Comparison of ENCODE assay signal across 14 cellular contexts in genomic region chr20:47664744-47665143, GRCh38.
DNase-seq lines count a peak whose midpoint lies in the region; ATAC-seq and TF ChIP-seq lines count a peak whose summit lies in the region.
"Had no signal": no experiment of that assay in that cellular context is flagged by ENCODE, and none has a peak within 500 bp of the region (broad histone marks: within the 10 kb centered on the region; RNA-seq: fewer than 3 reads in every experiment).

No MANE protein-coding gene starts in this region.

- POLR2A ChIA-PET in MCF 10A (lab: Yijun Ruan, JAX) = interaction anchor here (0.7 to 1.8 kb wide), 2 partner anchors 12 to 956 kb away, joined by 3 to 7 read pairs; no protein-coding TSS in a partner anchor

- no peak for TF ChIP-seq CTCF in MCF 10A (IDR thresholded peaks at IDR 0.05; ENCODE audit: unreplicated experiment)
- TF ChIP-seq CTCF in breast epithelium (IDR thresholded peaks at IDR 0.05) = no peak
- no peak for TF ChIP-seq CTCF in WERI-Rb-1 (IDR thresholded peaks at IDR 0.05; ENCODE audit: low read depth, low read length)

- no peaks in the 10 kb centered on the region for H3K9me2 ChIP-seq in Karpas-422 (replicated peaks; ENCODE audit: insufficient read depth, low read length)

- no peaks in the 10 kb centered on the region for H3K9me3 ChIP-seq in breast epithelium
- no peaks in the 10 kb centered on the region for H3K9me3 ChIP-seq in WERI-Rb-1 (ENCODE audit: severe bottlenecking)
- H3K9me3 ChIP-seq in Karpas-422 (ENCODE audit: low read length) = no peaks in the 10 kb centered on the region
- H3K9me3 ChIP-seq: HAP-1, SJSA1 had no signal

- H3K4me1 ChIP-seq in breast epithelium (no peaks in the 10 kb centered on the region), Karpas-422 (ENCODE audit: low read length) (no peaks in the 10 kb centered on the region)
- H3K4me1 ChIP-seq: HAP-1, SJSA1 had no signal

- H4K20me1 ChIP-seq in Karpas-422 (ENCODE audit: insufficient read depth, low read depth, low read length) = no peaks in the 10 kb centered on the region; the same call in 1 of the 2 replicates

- H3K27ac ChIP-seq in breast epithelium = no peak overlapping the region
- H3K27ac ChIP-seq in WERI-Rb-1 = peak overlapping the region; percentile 25; the same call in 1 of the 2 replicates
- no peak overlapping the region for H3K27ac ChIP-seq in Karpas-422 (ENCODE audit: low read length)
- H3K27ac ChIP-seq: SJSA1 had no signal

- CTCF ChIA-PET in MCF 10A (lab: Yijun Ruan, JAX) = interaction anchor here (0.6 to 6.7 kb wide), 19 partner anchors 9 to 984 kb away, joined by 3 to 103 read pairs (median 6); no protein-coding TSS in a partner anchor

- ATAC-seq in left lobe of liver = no peak
- ATAC-seq in stimulated activated naive B cell treated with anti-CD40 and anti-IgM and Interleukin-4, amounts not matched to agents 10 μg/mL and 1 μg/mL and 100 μg/mL, for 72 hours (replicated peaks) = no peak

- H2AFZ ChIP-seq in Karpas-422 (ENCODE audit: low read length) = no peak overlapping the region

- H3K9ac ChIP-seq in Karpas-422 (ENCODE audit: low read length) = no peak overlapping the region

- intact Hi-C loops in MCF 10A (cut with micrococcal nuclease) (loop anchor here (1.0 to 5.0 kb wide), 2 partner anchors 468 to 633 kb away; no protein-coding TSS in a partner anchor), breast epithelium (cut with DNase I; ENCODE audit: low total_unique reads) (loop anchor here (10.0 kb wide), 1 partner anchor 960 kb away; no protein-coding TSS in a partner anchor)

- H3K4me2 ChIP-seq in Karpas-422 (ENCODE audit: low read depth, low read length, poor library complexity, severe bottlenecking) = no peak overlapping the region

- H3K4me3 ChIP-seq in breast epithelium = no peak overlapping the region
- no peak overlapping the region for H3K4me3 ChIP-seq in WERI-Rb-1 (ENCODE audit: low read depth, low read length)
- H3K4me3 ChIP-seq in Karpas-422 (ENCODE audit: low read length) = no peak overlapping the region
- H3K4me3 ChIP-seq: HAP-1, SJSA1 had no signal

- no peaks in the 10 kb centered on the region for H3K27me3 Mint-ChIP-seq in MCF 10A (ENCODE audit: insufficient read depth, unreplicated experiment)
- H3K27me3 Mint-ChIP-seq in stimulated activated naive B cell treated with anti-CD40 and anti-IgM and Interleukin-4, amounts not matched to agents 10 μg/mL and 1 μg/mL and 100 μg/mL, for 72 hours = no peaks in the 10 kb centered on the region
- H3K27me3 Mint-ChIP-seq: CD4-positive, alpha-beta memory T cell had no signal

- no peak for TF ChIP-seq POLR2A in breast epithelium (IDR thresholded peaks at IDR 0.05)

- DNase-seq in MCF 10A (ENCODE audit: unreplicated experiment) (no peak), breast epithelium (ENCODE audit: low spot score in 2 of 2) (no peak), WERI-Rb-1 (no peak), left lobe of liver (ENCODE audit: low spot score) (peak; percentile 42), cerebellar cortex (ENCODE audit: low spot score) (no peak), Karpas-422 (no peak), NCI-H2107 (lab: John Stamatoyannopoulos, UW) (no peak)
- no peak for DNase-seq in stimulated activated naive B cell treated with anti-CD40 and anti-IgM and Interleukin-4, amounts not matched to agents 10 μg/mL and 1 μg/mL and 100 μg/mL, for 72 hours
- DNase-seq: CD4-positive, alpha-beta memory T cell; DMS79 treated with DMSO at 0.1 percent for 48 hours; NCI-H187 treated with DMSO at 0.1 percent for 48 hours; NCI-H510A had no signal

- H3K9me3 Mint-ChIP-seq in MCF 10A (ENCODE audit: unreplicated experiment) = no peaks in the 10 kb centered on the region
- H3K9me3 Mint-ChIP-seq in stimulated activated naive B cell treated with anti-CD40 and anti-IgM and Interleukin-4, amounts not matched to agents 10 μg/mL and 1 μg/mL and 100 μg/mL, for 72 hours = no peaks in the 10 kb centered on the region

- peaks cover 14% of the 10 kb centered on the region for H3K4me1 Mint-ChIP-seq in MCF 10A (ENCODE audit: insufficient read depth, unreplicated experiment)
- peaks cover 38 to 48% of the 10 kb centered on the region in 2 donors for H3K4me1 Mint-ChIP-seq in stimulated activated naive B cell treated with anti-CD40 and anti-IgM and Interleukin-4, amounts not matched to agents 10 μg/mL and 1 μg/mL and 100 μg/mL, for 72 hours

- no peak overlapping the region for H3K4me3 Mint-ChIP-seq in MCF 10A (ENCODE audit: unreplicated experiment)
- H3K4me3 Mint-ChIP-seq in stimulated activated naive B cell treated with anti-CD40 and anti-IgM and Interleukin-4, amounts not matched to agents 10 μg/mL and 1 μg/mL and 100 μg/mL, for 72 hours = peak overlapping the region in 1 of 2 donors; percentile 48
- H3K4me3 Mint-ChIP-seq: CD4-positive, alpha-beta memory T cell had no signal

- H3K36me3 ChIP-seq in breast epithelium (no peaks in the 10 kb centered on the region), WERI-Rb-1 (no peaks in the 10 kb centered on the region), Karpas-422 (ENCODE audit: insufficient read depth, low read length) (no peaks in the 10 kb centered on the region)
- H3K36me3 ChIP-seq: HAP-1, SJSA1 had no signal

- no TSS peak for BruUV-seq in MCF 10A (replicated peaks; lab: Mats Ljungman, UMichigan)

- H3K27ac Mint-ChIP-seq in MCF 10A (ENCODE audit: low read depth, unreplicated experiment) = peak overlapping the region; percentile 70
- peak overlapping the region; percentile 89 for H3K27ac Mint-ChIP-seq in stimulated activated naive B cell treated with anti-CD40 and anti-IgM and Interleukin-4, amounts not matched to agents 10 μg/mL and 1 μg/mL and 100 μg/mL, for 72 hours

- H3K36me3 Mint-ChIP-seq in MCF 10A (ENCODE audit: insufficient read depth, unreplicated experiment) = peaks cover 84% of the 10 kb centered on the region
- H3K36me3 Mint-ChIP-seq in stimulated activated naive B cell treated with anti-CD40 and anti-IgM and Interleukin-4, amounts not matched to agents 10 μg/mL and 1 μg/mL and 100 μg/mL, for 72 hours = peaks cover 31 to 57% of the 10 kb centered on the region in 2 donors

- H3K27me3 ChIP-seq in breast epithelium (no peaks in the 10 kb centered on the region), WERI-Rb-1 (ENCODE audit: insufficient read depth, low read depth, severe bottlenecking) (no peaks in the 10 kb centered on the region), Karpas-422 (ENCODE audit: low read length) (no peaks in the 10 kb centered on the region)
- H3K27me3 ChIP-seq: SJSA1 had no signal

- no peaks in the 10 kb centered on the region for H3K79me2 ChIP-seq in Karpas-422 (ENCODE audit: low read length)
